In the genomic region with DNA sequence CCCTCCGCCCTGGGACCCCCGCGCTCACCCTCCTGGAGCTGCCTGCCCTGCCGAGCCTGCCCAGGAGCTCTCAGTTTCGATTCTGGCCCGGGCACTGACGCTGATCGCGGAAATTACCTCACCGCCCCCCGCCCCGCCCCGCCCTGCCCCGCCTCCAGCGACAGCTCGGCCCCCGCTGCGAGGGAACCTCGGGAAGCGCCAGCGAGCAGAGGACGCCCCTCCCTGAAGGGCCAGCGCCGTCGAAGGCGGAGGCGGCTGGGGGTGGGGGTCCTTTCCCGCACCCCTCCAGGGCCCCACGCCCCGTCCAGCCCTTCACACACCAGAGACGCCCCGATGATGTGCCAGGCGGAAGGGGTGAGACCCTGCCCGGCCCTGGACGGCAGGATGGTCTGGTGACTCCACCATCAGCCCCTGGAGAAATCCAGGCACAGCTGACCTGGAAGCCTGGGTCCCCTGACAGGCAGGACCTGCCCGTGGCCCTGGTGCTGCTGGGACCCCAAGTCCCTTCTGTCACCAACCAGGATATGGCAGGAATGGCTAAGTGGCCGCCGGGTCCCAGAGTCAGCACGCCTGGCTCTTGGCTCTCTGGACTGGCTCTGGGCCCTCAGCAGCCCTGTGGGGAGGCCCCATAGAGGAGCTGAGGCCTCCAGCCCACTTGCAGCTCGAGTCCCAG, we compare ENCODE assay signal across 8 cellular contexts. TPM values are rescaled to one million over a fixed set of nuclear protein-coding genes. Genes with fewer than 3 reads are reported as not detected.
DNase-seq lines count a peak whose midpoint lies in the region.

A gene with protein sequence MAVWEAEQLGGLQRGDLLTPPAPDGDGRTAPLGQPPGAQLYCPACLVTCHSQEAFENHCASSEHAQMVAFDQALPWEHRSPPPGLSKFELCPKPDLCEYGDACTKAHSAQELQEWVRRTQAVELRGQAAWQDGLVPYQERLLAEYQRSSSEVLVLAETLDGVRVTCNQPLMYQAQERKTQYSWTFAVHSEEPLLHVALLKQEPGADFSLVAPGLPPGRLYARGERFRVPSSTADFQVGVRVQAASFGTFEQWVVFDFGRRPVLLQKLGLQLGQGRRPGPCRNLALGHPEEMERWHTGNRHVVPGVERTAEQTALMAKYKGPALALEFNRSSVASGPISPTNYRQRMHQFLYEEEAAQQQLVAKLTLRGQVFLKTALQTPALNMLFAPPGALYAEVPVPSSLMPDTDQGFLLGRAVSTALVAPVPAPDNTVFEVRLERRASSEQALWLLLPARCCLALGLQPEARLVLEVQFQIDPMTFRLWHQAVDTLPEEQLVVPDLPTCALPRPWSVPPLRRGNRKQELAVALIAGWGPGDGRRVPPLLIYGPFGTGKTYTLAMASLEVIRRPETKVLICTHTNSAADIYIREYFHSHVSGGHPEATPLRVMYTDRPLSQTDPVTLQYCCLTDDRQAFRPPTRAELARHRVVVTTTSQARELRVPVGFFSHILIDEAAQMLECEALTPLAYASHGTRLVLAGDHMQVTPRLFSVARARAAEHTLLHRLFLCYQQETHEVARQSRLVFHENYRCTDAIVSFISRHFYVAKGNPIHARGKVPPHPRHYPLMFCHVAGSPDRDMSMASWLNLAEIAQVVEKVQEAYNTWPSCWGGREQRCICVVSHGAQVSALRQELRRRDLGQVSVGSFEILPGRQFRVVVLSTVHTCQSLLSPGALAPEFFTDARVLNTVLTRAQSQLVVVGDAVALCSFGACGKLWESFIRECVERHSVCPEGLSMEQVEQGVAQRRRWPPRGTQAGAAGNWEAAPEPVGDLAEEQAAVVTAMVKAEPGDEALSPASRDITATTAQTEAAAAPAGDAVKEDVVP (N-terminal part only) (minus strand): TSS at position 84 of the 673 bp plus-strand sequence. CDS start 1,854 bp downstream, outside the sequence.

- H3K27ac ChIP-seq in GM23248: no peak within 1 kb of the TSS
- H3K27ac ChIP-seq in mesendoderm (ENCODE audit: low read depth, low read length): no peak within 1 kb of the TSS

- H4K20me1 ChIP-seq in GM23248 (ENCODE audit: insufficient read depth): no peaks in the 10 kb centered on the region

- H2BK120ac ChIP-seq in mesendoderm (ENCODE audit: low read depth, low read length): no peak within 1 kb of the TSS

- H3K9me3 ChIP-seq in GM23248 (ENCODE audit: low read depth) (no peaks in the 10 kb centered on the region), endocrine pancreas (ENCODE audit: control insufficient read depth, low read length) (no peaks in the 10 kb centered on the region)

- peak within 1 kb of the TSS; percentile 72 for H2AFZ ChIP-seq in GM23248

- no peak within 1 kb of the TSS for H4K8ac ChIP-seq in mesendoderm (ENCODE audit: low read depth, low read length)

- H3K79me1 ChIP-seq in mesendoderm (ENCODE audit: low read length): no peaks in the 10 kb centered on the region

- no peaks in the 10 kb centered on the region for H3K9me2 ChIP-seq in GM23248 (ENCODE audit: insufficient read depth)

- H3K56ac ChIP-seq in mesendoderm (ENCODE audit: low read length): peak within 1 kb of the TSS; percentile 90

- H2BK15ac ChIP-seq in mesendoderm (replicated peaks; ENCODE audit: low read depth): no peak within 1 kb of the TSS

- H3K36me3 ChIP-seq in GM23248 (ENCODE audit: low read depth) (no peaks in the 10 kb centered on the region), endocrine pancreas (ENCODE audit: control insufficient read depth, insufficient read depth, low read length) (no peaks in the 10 kb centered on the region), mesendoderm (ENCODE audit: control insufficient read depth, insufficient read depth, low read length) (no peaks in the 10 kb centered on the region)

- H3K79me2 ChIP-seq in GM23248 (ENCODE audit: insufficient read depth) (0 out of 2 replicates have a peak, but pooled peaks cover 8% of the 10 kb centered on the region), mesendoderm (ENCODE audit: control insufficient read depth, insufficient read depth, low read length) (no peaks in the 10 kb centered on the region)

- peak; percentile 39 for DNase-seq in COLO829 (ENCODE audit: low spot score)
- peak; percentile 90 for DNase-seq in GM23248
- DNase-seq in NCI-H345 treated with DMSO at 0.1 percent for 48 hours (lab: John Stamatoyannopoulos, UW; ENCODE audit: unreplicated experiment): peak; percentile 36
- peak; percentile 51 to 58 for DNase-seq in activated CD4-positive, alpha-beta T cell treated with anti-CD3 and anti-CD28 coated beads, Interleukin-2, amount 50 U/mL, for 48 hours
- peak; percentile 67 for DNase-seq in mesendoderm
- peak; percentile 61 to 62 for DNase-seq in stimulated activated CD8-positive, alpha-beta memory T cell treated with anti-CD3 and anti-CD28 coated beads, Interleukin-7, amount 100 ng/mL, for 4 hours (ENCODE audit: low read depth in 2 of 2)
- no peak for DNase-seq in globus pallidus (ENCODE audit: low spot score)

- H3F3A ChIP-seq in GM23248 (ENCODE audit: insufficient read depth): peaks cover 15% of the 10 kb centered on the region; the same call in 1 of the 2 replicates

- WGBS in GM23248 (ENCODE audit: low coverage in 1 of 2, low lambda C conversion rate in 2 of 2, missing lambda C conversion rate in 2 of 2), 2 experiments: 8 to 11% methylated on average over 15 to 34 of the region's 40 CpGs
- WGBS in mesendoderm (ENCODE audit: extremely low coverage, insufficient coverage, low lambda C conversion rate): no CpG with 5 or more reads among the region's 40 CpGs

- H2BK5ac ChIP-seq in mesendoderm (ENCODE audit: low read length): peak within 1 kb of the TSS; percentile 59

- no peak within 1 kb of the TSS for H2AK5ac ChIP-seq in mesendoderm (ENCODE audit: low read length)

- H3K4ac ChIP-seq in mesendoderm (ENCODE audit: low read depth, low read length): peak within 1 kb of the TSS; percentile 60

- H3K4me3 ChIP-seq in GM23248: peak within 1 kb of the TSS; percentile 90
- peak within 1 kb of the TSS; percentile 14 for H3K4me3 ChIP-seq in endocrine pancreas (ENCODE audit: control insufficient read depth, insufficient read depth, low read length)
- peak within 1 kb of the TSS; percentile 54 for H3K4me3 ChIP-seq in mesendoderm (ENCODE audit: low read length)

- H3K27me3 ChIP-seq in GM23248 (replicated peaks; ENCODE audit: insufficient read depth) (no peaks in the 10 kb centered on the region), endocrine pancreas (ENCODE audit: control insufficient read depth, insufficient read depth, low read length) (no peaks in the 10 kb centered on the region), mesendoderm (ENCODE audit: insufficient read depth, low read length, poor library complexity) (no peaks in the 10 kb centered on the region)

- H3K4me1 ChIP-seq in GM23248 (ENCODE audit: insufficient read depth): 0 out of 2 replicates have a peak, but pooled peaks cover 10% of the 10 kb centered on the region
- no peaks in the 10 kb centered on the region for H3K4me1 ChIP-seq in endocrine pancreas (ENCODE audit: control insufficient read depth, insufficient read depth, low read length)
- H3K4me1 ChIP-seq in mesendoderm (ENCODE audit: control insufficient read depth, low read depth, low read length): no peaks in the 10 kb centered on the region

- H3K18ac ChIP-seq in mesendoderm (ENCODE audit: low read length): peak within 1 kb of the TSS; percentile 25

- in situ Hi-C loops in GM23248 (cut with MboI): no loop called here

- no peak within 1 kb of the TSS for H3K23ac ChIP-seq in mesendoderm (ENCODE audit: low read length)

- peak within 1 kb of the TSS; percentile 91 for H3K4me2 ChIP-seq in GM23248 (ENCODE audit: unreplicated experiment)
- peak within 1 kb of the TSS; percentile 91 for H3K4me2 ChIP-seq in mesendoderm (ENCODE audit: low read length)

- H4K5ac ChIP-seq in mesendoderm (ENCODE audit: low read length): no peak within 1 kb of the TSS

- H3K9ac ChIP-seq in GM23248 (peak within 1 kb of the TSS; percentile 87), endocrine pancreas (ENCODE audit: control insufficient read depth, insufficient read depth, low read length) (peak within 1 kb of the TSS; percentile 95), mesendoderm (ENCODE audit: low read length) (peak within 1 kb of the TSS; percentile 85)

RNA-seq across cellular contexts. Expression of the gene that starts here (rescaled TPM):
- total RNA-seq in GM23248 (2014; rRNA removed; shearing (Covaris generic)): 17.5 and 25.2 TPM in 2 replicates
- 3.0 and 3.7 TPM in 2 replicates for polyA plus RNA-seq in GM23248 (2016; fragmentation: Nextera tagmentation; extraction: Ambion mirVana)
- 2.6 TPM for polyA plus RNA-seq in mesendoderm (2013, experiment 1 of 2)
- 2.2 TPM for polyA plus RNA-seq in mesendoderm (2013, experiment 2 of 2)

Comparison
In these comparisons a context has a peak if more than half of its experiments do, and no peak if none do; other contexts are left out.
1. H3K4me3 ChIP-seq: peak in every context shown above with its lines; median percentile 90 in GM23248; 54 in mesendoderm; 14 in endocrine pancreas.